7 cellular contexts compared by ENCODE assay signal in the genomic region with DNA sequence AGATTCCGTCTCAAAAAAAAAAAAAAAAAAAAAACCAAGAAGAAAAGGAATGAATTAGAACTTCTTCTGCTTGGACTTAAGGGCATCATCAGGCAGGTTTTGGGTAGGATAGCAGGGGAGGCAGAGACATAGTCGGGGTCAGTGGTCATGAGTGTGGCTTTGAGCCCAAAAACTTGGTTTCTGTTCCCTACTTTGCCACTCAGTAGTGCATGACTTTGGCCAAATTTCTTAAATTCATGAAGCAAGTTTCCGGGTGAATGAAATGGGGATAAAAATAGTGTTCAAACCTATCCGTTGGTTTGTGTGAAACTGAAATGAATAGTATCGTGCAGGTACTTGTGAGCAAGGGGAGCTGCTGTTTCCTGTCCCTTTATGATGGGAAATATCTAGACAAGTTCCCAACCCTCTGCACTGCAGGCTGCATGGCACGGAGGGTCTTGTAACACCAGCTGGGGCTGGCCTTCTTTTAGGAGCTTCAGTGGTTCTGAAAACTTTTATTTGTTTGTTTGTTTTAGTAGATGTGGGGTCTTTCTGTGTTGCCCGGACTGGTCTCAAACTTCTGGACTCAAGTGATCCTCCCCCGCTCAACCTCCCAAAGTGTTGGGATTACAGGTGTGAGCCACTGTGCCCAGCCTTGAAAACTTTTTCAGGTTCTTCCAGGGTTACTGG. TPM values are rescaled to one million over a fixed set of nuclear protein-coding genes. Genes with fewer than 3 reads are reported as not detected.
DNase-seq lines count a peak whose midpoint lies in the region; ATAC-seq, FAIRE-seq and TF ChIP-seq lines count a peak whose summit lies in the region.

No MANE protein-coding gene starts in this region.

- TF ChIP-seq CTCF in lower lobe of right lung (IDR thresholded peaks at IDR 0.05): no peak

- H3K27ac ChIP-seq in lower lobe of right lung: peak overlapping the region; percentile 14

- H3K27me3 ChIP-seq in lower lobe of right lung (ENCODE audit: low read depth): no peaks in the 10 kb centered on the region

- H3K36me3 ChIP-seq in lower lobe of right lung: peaks cover 78% of the 10 kb centered on the region

- H3K4me3 ChIP-seq in lower lobe of right lung: no peak overlapping the region

- peak; percentile 42 for DNase-seq in activated CD8-positive, alpha-beta memory T cell treated with anti-CD3 and anti-CD28 coated beads, Interleukin-2, amount 50 U/mL, for 48 hours
- DNase-seq in lower lobe of right lung: no peak
- no peak for DNase-seq in urothelium cell line (ENCODE audit: low spot score)
- DNase-seq in dedifferentiated amniotic fluid mesenchymal stem cell (ENCODE audit: extremely low spot score): no peak
- DNase-seq in DMS 273 (lab: John Stamatoyannopoulos, UW; ENCODE audit: unreplicated experiment): no peak

- H3K9me3 ChIP-seq in lower lobe of right lung: no peaks in the 10 kb centered on the region

- ATAC-seq in GM19351 (IDR thresholded peaks at IDR 0.05; ENCODE audit: unreplicated experiment) (peak; percentile 54), HG03196 (IDR thresholded peaks at IDR 0.05; ENCODE audit: unreplicated experiment) (peak; percentile 35), lower lobe of right lung (no peak)

- peaks cover 75% of the 10 kb centered on the region for H3K4me1 ChIP-seq in lower lobe of right lung

- no peak for FAIRE-seq in urothelium cell line (lab: Jason Lieb, UNC)

- intact Hi-C loops in lower lobe of right lung (cut with DNase I): no loop called here

RNA-seq across cellular contexts. Expression of a gene that starts 18.4 kb away (rescaled TPM):
- 980 TPM for total RNA-seq in lower lobe of right lung

RNA-seq across cellular contexts. Expression of a gene that starts 54.5 kb away (rescaled TPM):
- 22.6 TPM for total RNA-seq in lower lobe of right lung

RNA-seq across cellular contexts. Expression of a gene that starts 57.9 kb away (rescaled TPM):
- 11,612 TPM for total RNA-seq in lower lobe of right lung

RNA-seq across cellular contexts. Expression of a gene that starts 58.5 kb away (rescaled TPM):
- 13.0 TPM for total RNA-seq in lower lobe of right lung

Comparison
In these comparisons a context has a peak if more than half of its experiments do, and no peak if none do; other contexts are left out.
1. ATAC-seq: peak in GM19351 (single experiment) and HG03196 (single experiment); none in lower lobe of right lung (0 of 2).